ENCODE assay signal across 18 cellular contexts in the genomic region with DNA sequence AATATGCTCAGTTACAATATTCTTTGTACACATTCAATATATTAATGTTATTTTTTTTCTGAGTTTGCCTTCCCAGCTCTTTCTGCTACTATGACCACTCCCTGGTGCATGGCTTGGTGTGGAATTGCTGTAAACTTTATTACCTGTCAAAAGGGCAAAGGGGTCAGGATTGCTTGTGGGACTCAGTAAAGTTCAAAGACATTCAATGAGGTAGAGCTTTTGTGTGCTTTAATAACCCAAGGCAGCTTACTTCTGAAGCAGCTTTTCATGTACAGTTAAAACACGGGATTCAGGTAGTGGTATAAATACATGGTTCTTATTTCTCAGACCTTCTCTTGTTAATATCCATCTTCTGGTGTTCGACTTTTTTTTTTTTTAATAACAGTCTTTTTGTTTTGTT.
DNase-seq lines count a peak whose midpoint lies in the region; ATAC-seq and TF ChIP-seq lines count a peak whose summit lies in the region.
"Had no signal": no experiment of that assay in that cellular context is flagged by ENCODE, and none has a peak within 500 bp of the region (broad histone marks: within the 10 kb centered on the region; RNA-seq: fewer than 3 reads in every experiment).

No MANE protein-coding gene starts in this region.

- no peak overlapping the region for H3K9ac ChIP-seq in IMR-90 (ENCODE audit: low read depth, low read length)

- H3K9me3 ChIP-seq in IMR-90 (ENCODE audit: control insufficient read depth, insufficient read depth, low read length): no peaks in the 10 kb centered on the region
- H3K9me3 ChIP-seq: A549, SJCRH30 had no signal

- no peak for DNase-seq in IMR-90
- DNase-seq in SW480 (ENCODE audit: low spot score): peak; percentile 70
- no peak for DNase-seq in type B pancreatic cell (ENCODE audit: extremely low spot score, unreplicated experiment)
- DNase-seq in midbrain (lab: John Stamatoyannopoulos, UW): no peak
- DNase-seq in SK-N-DZ (ENCODE audit: low spot score): no peak
- DNase-seq: CD4-positive, alpha-beta T cell; DMS153; GF-D8; GOT3; KG1; NCI-H1436; NCI-H345; NCI-H524 treated with DMSO at 0.1 percent for 48 hours; SJCRH30 had no signal

- 0 out of 4 replicates have a peak overlapping the region, but pooled peaks of 1 of the 2 experiments have one; percentile 19 for H4K8ac ChIP-seq in IMR-90 (ENCODE audit: low read depth in 2 of 2, low read length in 2 of 2)

- H3K4me1 Mint-ChIP-seq in nephron (peaks cover 92% of the 10 kb centered on the region), type B pancreatic cell (ENCODE audit: unreplicated experiment) (peaks cover 71% of the 10 kb centered on the region)

- H3K27ac ChIP-seq in IMR-90 (ENCODE audit: insufficient read depth, low read length): no peak overlapping the region
- H3K27ac ChIP-seq: A549, SJCRH30 had no signal

- H2AK9ac ChIP-seq in IMR-90 (replicated peaks; ENCODE audit: low read depth, low read length, poor library complexity): no peak overlapping the region

- H3K4ac ChIP-seq in IMR-90 (ENCODE audit: low read depth, low read length): no peak overlapping the region

- H3K27ac Mint-ChIP-seq in nephron (peak overlapping the region in 2 of 3 experiments; percentile 68 to 93), type B pancreatic cell (peak overlapping the region; percentile 72)
- H3K27ac Mint-ChIP-seq: CD4-positive, alpha-beta T cell had no signal

- peaks cover 46% of the 10 kb centered on the region for H3K36me3 Mint-ChIP-seq in nephron (ENCODE audit: low read depth)
- H3K36me3 Mint-ChIP-seq in type B pancreatic cell: peaks cover 40% of the 10 kb centered on the region

- CTCF ChIA-PET in IMR-90 (lab: Yijun Ruan, JAX): interaction anchor here (0.7 kb wide), 1 partner anchor 142 kb away, joined by 3 read pairs; no protein-coding TSS in a partner anchor

- H3K79me1 ChIP-seq in IMR-90 (ENCODE audit: low read depth in 1 of 2, low read length in 2 of 2): peaks cover 20 to 69% of the 10 kb centered on the region in 2 experiments; a peak in 3 of 4 replicates

- H3K9me3 Mint-ChIP-seq in nephron (no peaks in the 10 kb centered on the region), type B pancreatic cell (no peaks in the 10 kb centered on the region)
- H3K9me3 Mint-ChIP-seq: CD4-positive, alpha-beta T cell had no signal

- H2BK120ac ChIP-seq in IMR-90 (ENCODE audit: low read depth, low read length): no peak overlapping the region

- in situ Hi-C loops in IMR-90 (cut with MboI; ENCODE audit: low sequenced_read_pairs): no loop called here

- no peak overlapping the region for H3K4me3 ChIP-seq in IMR-90 (ENCODE audit: insufficient read depth, low read depth, low read length)
- H3K4me3 ChIP-seq: A549, GM12878, SJCRH30 had no signal

- no peak overlapping the region for H4K91ac ChIP-seq in IMR-90 (ENCODE audit: insufficient read depth, low read depth, low read length)

- H3K36me3 ChIP-seq in IMR-90 (ENCODE audit: control insufficient read depth, insufficient read depth, low read length): peaks cover 27% of the 10 kb centered on the region
- H3K36me3 ChIP-seq: SJCRH30 had no signal

- no peak overlapping the region for H3K4me3 Mint-ChIP-seq in nephron
- H3K4me3 Mint-ChIP-seq in type B pancreatic cell: no peak overlapping the region
- H3K4me3 Mint-ChIP-seq: CD4-positive, alpha-beta T cell had no signal

- no peak overlapping the region for H3K4me2 ChIP-seq in IMR-90 (ENCODE audit: low read depth, low read length)
- H3K4me2 ChIP-seq: A549 had no signal

- peaks cover 37% of the 10 kb centered on the region; the same call in 1 of the 2 replicates for H4K20me1 ChIP-seq in IMR-90 (ENCODE audit: insufficient read depth, low read length)

- H3K14ac ChIP-seq in IMR-90 (replicated peaks; ENCODE audit: low read depth, low read length): 0 out of 2 replicates have a peak overlapping the region, but pooled peaks have one; percentile 44

- no peak overlapping the region for H3K56ac ChIP-seq in IMR-90 (ENCODE audit: extremely low read depth, insufficient read depth, low read length)

- TF ChIP-seq CTCF in IMR-90 (conservative IDR thresholded peaks at IDR 0.05; ENCODE audit: low read depth, low read length): no peak
- TF ChIP-seq CTCF in nephron (IDR thresholded peaks at IDR 0.05; ENCODE audit: unreplicated experiment in 3 of 3): no peak
- TF ChIP-seq CTCF in type B pancreatic cell (conservative IDR thresholded peaks at IDR 0.05): no peak

- no TSS peak for BruUV-seq in IMR-90 (replicated peaks; lab: Mats Ljungman, UMichigan)

- no peak overlapping the region for H2BK20ac ChIP-seq in IMR-90 (ENCODE audit: low read depth, low read length)

- no peaks in the 10 kb centered on the region for H3K27me3 ChIP-seq in IMR-90 (ENCODE audit: control insufficient read depth, insufficient read depth, low read length)
- H3K27me3 ChIP-seq: SJCRH30 had no signal

- H3K27me3 Mint-ChIP-seq in nephron (ENCODE audit: low read depth) (peaks cover 6% of the 10 kb centered on the region), type B pancreatic cell (no peaks in the 10 kb centered on the region)

- peaks cover 31% of the 10 kb centered on the region for H3K4me1 ChIP-seq in IMR-90 (ENCODE audit: control insufficient read depth, insufficient read depth, low read length)

- POLR2A ChIA-PET in IMR-90 (lab: Charles Lee; ENCODE audit: unreplicated experiment): no interaction called here

- H4K5ac ChIP-seq in IMR-90 (ENCODE audit: low read depth, low read length): no peak overlapping the region

- no peak overlapping the region for H3K18ac ChIP-seq in IMR-90 (ENCODE audit: low read depth, low read length)

- TF ChIP-seq RAD21 in IMR-90 (IDR thresholded peaks at IDR 0.05; ENCODE audit: low read length): no peak

- ATAC-seq in IMR-90 (ENCODE audit: low read depth) (no peak), HG03280 (IDR thresholded peaks at IDR 0.05; ENCODE audit: unreplicated experiment) (no peak)
- ATAC-seq: A549, GM12878 had no signal

- H2AK5ac ChIP-seq in IMR-90 (ENCODE audit: low read depth, low read length): no peak overlapping the region

- H3K9me1 ChIP-seq in IMR-90 (ENCODE audit: insufficient read depth, low read length): peaks cover 9% of the 10 kb centered on the region

- H3K23ac ChIP-seq in IMR-90 (ENCODE audit: low read depth, low read length): no peak overlapping the region

- peak overlapping the region; percentile 21 for H2BK5ac ChIP-seq in IMR-90 (ENCODE audit: low read depth, low read length, poor library complexity, severe bottlenecking)

- WGBS in IMR-90 (ENCODE audit: extremely low coverage in 2 of 2, insufficient read length in 1 of 2), 2 experiments: no CpG with 5 or more reads among the region's 2 CpGs

- dilution Hi-C loops in IMR-90 (cut with HindIII; ENCODE audit: low sequenced_read_pairs, unreplicated experiment): no loop called here

- no peak overlapping the region for H2BK15ac ChIP-seq in IMR-90 (ENCODE audit: low read depth, low read length)

- no peak overlapping the region for H2AFZ ChIP-seq in IMR-90 (replicated peaks; ENCODE audit: low read length, poor library complexity)

- intact Hi-C loops in IMR-90 (cut with micrococcal nuclease): no loop called here

- TF ChIP-seq POLR2A in IMR-90 (IDR thresholded peaks at IDR 0.05; ENCODE audit: low read depth, low read length): no peak

TF ChIP-seq in IMR-90, 13 proteins besides CTCF, POLR2A, EP300 and RAD21:
- TF ChIP-seq RCOR1 (IDR thresholded peaks at IDR 0.05; ENCODE audit: insufficient replicate concordance, low read length) (no peak), MAZ (IDR thresholded peaks at IDR 0.05; ENCODE audit: borderline replicate concordance, low read depth, low read length) (no peak), MAFK (IDR thresholded peaks at IDR 0.05; ENCODE audit: low read depth, low read length) (no peak), CEBPB (IDR thresholded peaks at IDR 0.05; ENCODE audit: low read depth, low read length) (no peak), CHD1 (IDR thresholded peaks at IDR 0.05; ENCODE audit: low read depth, low read length) (no peak), MXI1 (IDR thresholded peaks at IDR 0.05; ENCODE audit: borderline replicate concordance, low read depth, low read length) (no peak), FOS (IDR thresholded peaks at IDR 0.05; ENCODE audit: low read depth, low read length) (no peak), RFX5 (IDR thresholded peaks at IDR 0.05; ENCODE audit: low read depth, low read length) (no peak), BHLHE40 (IDR thresholded peaks at IDR 0.05; ENCODE audit: low read depth, low read length) (no peak), NFE2L2 (IDR thresholded peaks at IDR 0.05; ENCODE audit: low read depth, low read length) (no peak), SMC3 (IDR thresholded peaks at IDR 0.05; ENCODE audit: low read depth, low read length) (no peak)
- TF ChIP-seq, protein P1, sequence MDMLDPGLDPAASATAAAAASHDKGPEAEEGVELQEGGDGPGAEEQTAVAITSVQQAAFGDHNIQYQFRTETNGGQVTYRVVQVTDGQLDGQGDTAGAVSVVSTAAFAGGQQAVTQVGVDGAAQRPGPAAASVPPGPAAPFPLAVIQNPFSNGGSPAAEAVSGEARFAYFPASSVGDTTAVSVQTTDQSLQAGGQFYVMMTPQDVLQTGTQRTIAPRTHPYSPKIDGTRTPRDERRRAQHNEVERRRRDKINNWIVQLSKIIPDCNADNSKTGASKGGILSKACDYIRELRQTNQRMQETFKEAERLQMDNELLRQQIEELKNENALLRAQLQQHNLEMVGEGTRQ (IDR thresholded peaks at IDR 0.05; ENCODE audit: low read depth, low read length): no peak
- TF ChIP-seq, protein P2, sequence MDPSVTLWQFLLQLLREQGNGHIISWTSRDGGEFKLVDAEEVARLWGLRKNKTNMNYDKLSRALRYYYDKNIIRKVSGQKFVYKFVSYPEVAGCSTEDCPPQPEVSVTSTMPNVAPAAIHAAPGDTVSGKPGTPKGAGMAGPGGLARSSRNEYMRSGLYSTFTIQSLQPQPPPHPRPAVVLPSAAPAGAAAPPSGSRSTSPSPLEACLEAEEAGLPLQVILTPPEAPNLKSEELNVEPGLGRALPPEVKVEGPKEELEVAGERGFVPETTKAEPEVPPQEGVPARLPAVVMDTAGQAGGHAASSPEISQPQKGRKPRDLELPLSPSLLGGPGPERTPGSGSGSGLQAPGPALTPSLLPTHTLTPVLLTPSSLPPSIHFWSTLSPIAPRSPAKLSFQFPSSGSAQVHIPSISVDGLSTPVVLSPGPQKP (IDR thresholded peaks at IDR 0.05; ENCODE audit: borderline replicate concordance, low read depth, low read length): no peak
